In genomic region chrX:111100191-111100590, GRCh38 we compare ENCODE assay signal across 8 cellular contexts. TPM values are rescaled to one million over a fixed set of nuclear protein-coding genes. Genes with fewer than 3 reads are reported as not detected.
DNase-seq lines count a peak whose midpoint lies in the region; ATAC-seq, FAIRE-seq and TF ChIP-seq lines count a peak whose summit lies in the region.

No MANE protein-coding gene starts in this region.

- no peak overlapping the region for H3K9ac ChIP-seq in GM12878 (ENCODE audit: control insufficient read depth, insufficient read depth, low read length)

- 0% methylated on average over 5 of the region's 5 CpGs for WGBS in GM12878 (ENCODE audit: insufficient coverage, insufficient replicate concordance, low lambda C conversion rate, missing lambda C conversion rate)
- WGBS in sigmoid colon, 2 donors, result 13 to 23% methylated on average over 5 of the region's 5 CpGs

- POLR2A ChIA-PET in GM12878 (lab: Charles Lee), result no interaction called here

- peak; percentile 51 to 59 (median 55) for TF ChIP-seq CTCF in GM12878 (IDR thresholded peaks at IDR 0.05 in 2 of 3, conservative IDR thresholded peaks at IDR 0.05 in 1 of 3; ENCODE audit: control insufficient read depth in 2 of 3, extremely low read depth in 1 of 3, insufficient read depth in 1 of 3, low read depth in 3 of 3, low read length in 3 of 3)
- TF ChIP-seq CTCF in sigmoid colon (IDR thresholded peaks at IDR 0.05), result no peak

- RAD21 ChIA-PET in GM12878 (lab: Charles Lee; ENCODE audit: unreplicated experiment), result interaction anchor here (0.6 to 1.0 kb wide), 3 partner anchors 16 to 263 kb away, joined by 3 to 4 read pairs (median 3); no protein-coding TSS in a partner anchor

- H3K27ac ChIP-seq in GM12878 (ENCODE audit: control insufficient read depth, insufficient read depth) (no peak overlapping the region), sigmoid colon (no peak overlapping the region)

- in situ Hi-C loops in GM12878 (cut with MboI), result no loop called here

- SMC1A ChIA-PET in GM12878 (lab: Charles Lee; ENCODE audit: uncharacterized antibody, unreplicated experiment), result interaction anchor here (0.6 to 0.9 kb wide), 3 partner anchors 8 to 345 kb away, joined by 3 to 6 read pairs (median 3); no protein-coding TSS in a partner anchor

- no peak for TF ChIP-seq EP300 in GM12878 (IDR thresholded peaks at IDR 0.05; ENCODE audit: borderline replicate concordance in 1 of 2, control insufficient read depth in 1 of 2, low read depth in 2 of 2, low read length in 2 of 2)
- no peak for TF ChIP-seq EP300 in sigmoid colon (IDR thresholded peaks at IDR 0.05)

- no peak overlapping the region for H3K4me2 ChIP-seq in GM12878 (ENCODE audit: control insufficient read depth, insufficient read depth)

- CTCF ChIA-PET in GM12878 (lab: Yijun Ruan, JAX), result interaction anchor here (0.5 to 3.9 kb wide), 28 partner anchors 8 to 423 kb away, joined by 3 to 22 read pairs (median 4); no protein-coding TSS in a partner anchor

- H3K36me3 ChIP-seq in GM12878 (ENCODE audit: control insufficient read depth in 2 of 2, insufficient read depth in 2 of 2, low read length in 1 of 2) (no peaks in the 10 kb centered on the region), sigmoid colon (no peaks in the 10 kb centered on the region)

- H3K4me1 ChIP-seq in GM12878 (ENCODE audit: control insufficient read depth, insufficient read depth, low read length) (no peaks in the 10 kb centered on the region), sigmoid colon (peaks cover 0 to 21% (median 12%) of the 10 kb centered on the region in 4 donors)

- DNase-seq in CMK (ENCODE audit: low read depth) (peak; percentile 1), GM18507 (ENCODE audit: extremely low spot score, insufficient read length, low read depth) (peak; percentile 9), NCI-H526 treated with DMSO at 0.1 percent for 48 hours (lab: John Stamatoyannopoulos, UW) (peak; percentile 18), GM12878 (ENCODE audit: low read depth, low spot score) (no peak), left lobe of liver (ENCODE audit: low spot score) (no peak), sigmoid colon (no peak)

- TF ChIP-seq POLR2A in GM12878 (IDR thresholded peaks at IDR 0.05; ENCODE audit: low read depth, low read length) (no peak), sigmoid colon (IDR thresholded peaks at IDR 0.05) (no peak)

- H3K9me3 ChIP-seq in GM12878 (replicated peaks; ENCODE audit: control insufficient read depth, insufficient read depth, low read length) (no peaks in the 10 kb centered on the region), sigmoid colon (no peaks in the 10 kb centered on the region)

- no peak overlapping the region for H3K4me3 ChIP-seq in GM12878
- no peak overlapping the region for H3K4me3 ChIP-seq in sigmoid colon

- no peaks in the 10 kb centered on the region for H3K79me2 ChIP-seq in GM12878 (ENCODE audit: control insufficient read depth, insufficient read depth, low read length)

- ATAC-seq in HG03095 (IDR thresholded peaks at IDR 0.05; ENCODE audit: unreplicated experiment), result peak; percentile 43
- peak; percentile 85 for ATAC-seq in GM12878
- peak; percentile 79 for ATAC-seq in left lobe of liver
- ATAC-seq in GM19324 (IDR thresholded peaks at IDR 0.05; ENCODE audit: low FRiP score, unreplicated experiment), result no peak

- H2AFZ ChIP-seq in GM12878 (ENCODE audit: control insufficient read depth, low read depth, low read length), result no peak overlapping the region

- intact Hi-C loops in GM12878 (cut with micrococcal nuclease; ENCODE audit: unreplicated experiment), result loop anchor here (5.0 kb wide), 1 partner anchor 108 kb away; no protein-coding TSS in a partner anchor
- intact Hi-C loops in sigmoid colon (cut with DNase I), result no loop called here

- H3K27me3 ChIP-seq in GM12878 (replicated peaks in 1 of 2; ENCODE audit: control insufficient read depth in 2 of 2, insufficient read depth in 2 of 2, low read length in 1 of 2) (peaks cover 0 to 3% of the 10 kb centered on the region in 2 experiments; a peak in 1 of 4 replicates), sigmoid colon (peaks cover 0 to 3% (median 0%) of the 10 kb centered on the region in 3 donors)

- BruUV-seq in GM12878 (replicated peaks; lab: Mats Ljungman, UMichigan), result no TSS peak

- peak; percentile 40 for TF ChIP-seq RAD21 in GM12878 (IDR thresholded peaks at IDR 0.05; ENCODE audit: insufficient read depth, low read depth, low read length)

- no peaks in the 10 kb centered on the region for H4K20me1 ChIP-seq in GM12878 (ENCODE audit: control insufficient read depth, insufficient read depth)

- no peak for FAIRE-seq in GM18507 (lab: Jason Lieb, UNC)
- no peak for FAIRE-seq in GM12878 (lab: Jason Lieb, UNC)

TF ChIP-seq in GM12878, 131 proteins besides CTCF, POLR2A, EP300 and RAD21:
- no peak for TF ChIP-seq SREBF1 (IDR thresholded peaks at IDR 0.05; ENCODE audit: low read length)
- no peak for TF ChIP-seq EED (IDR thresholded peaks at IDR 0.05; ENCODE audit: low read depth)

RNA-seq across cellular contexts. Expression of gene PAK3, which starts 4.2 kb away (rescaled TPM):
- total RNA-seq in GM12878 (2013; cell fraction: nucleolus; rRNA removed), result 0.98 and 1.9 TPM in 2 replicates
- under 0.01 TPM in 1 of 2 replicates, not detected in the other for total RNA-seq in GM12878 (2014; rRNA removed)
- total RNA-seq in GM12878 (2014; rRNA removed; fragmentation: Illumina TruSeq; extraction: Trizol), result 0.04 and 0.05 TPM in 2 replicates
- total RNA-seq in GM12878 (2021), result 0.10 and 0.29 TPM in 2 replicates
- not detected for polyA plus RNA-seq in GM12878 (2011; ENCODE audit: low read depth)
- 0.04 TPM in 1 of 2 replicates, not detected in the other for polyA plus RNA-seq in GM12878 (2011; rRNA removed)
- polyA plus RNA-seq in GM12878 (2011; cell fraction: cytosol; rRNA removed), result under 0.01 and 0.01 TPM in 2 replicates
- 0.04 TPM in 1 of 2 replicates, not detected in the other for polyA plus RNA-seq in GM12878 (2011; cell fraction: nucleus; rRNA removed)
- polyA plus RNA-seq in GM12878 (2012), result not detected in 2 replicates
- 0.03 TPM in 1 of 2 replicates, not detected in the other for polyA plus RNA-seq in GM12878 (2014; fragmentation: Illumina TruSeq; extraction: Trizol)
- under 1 TPM in 1 of 2 experiments, not detected in 1; 0.02 TPM for polyA plus RNA-seq in GM12878 (2014; fragmentation: Nextera tagmentation; extraction: Ambion mirVana)
- polyA plus RNA-seq in GM12878 (2014; rRNA removed), result 0.01 TPM in 1 of 2 replicates, not detected in the other
- polyA plus RNA-seq in GM12878 (2016; fragmentation: Nextera tagmentation; extraction: Ambion mirVana), result not detected
- not detected in 2 replicates for polyA minus RNA-seq in GM12878 (2011; rRNA and poly(A)+ RNA removed)
- not detected in 2 replicates for polyA minus RNA-seq in GM12878 (2011; cell fraction: cytosol; rRNA and poly(A)+ RNA removed)
- polyA minus RNA-seq in GM12878 (2011; cell fraction: nucleus; rRNA and poly(A)+ RNA removed), result not detected in 2 replicates
- total RNA-seq in left lobe of liver, result 0.83 TPM
- total RNA-seq in sigmoid colon, result 1 to 10 TPM; 1.1 to 1.5 (median 1.4) TPM
- polyA plus RNA-seq in sigmoid colon, result under 1 TPM in 2 of 3 donors, not detected in 1; under 0.01 to 0.26 TPM

Comparison
In these comparisons a context has a peak if more than half of its experiments do, and no peak if none do; other contexts are left out.
1. DNase-seq: peak in CMK (single experiment), GM18507 (single experiment) and NCI-H526 treated with DMSO at 0.1 percent for 48 hours (single experiment); none in GM12878 (single experiment), left lobe of liver (single experiment) and sigmoid colon (single experiment).
2. CTCF ChIP-seq: peak in GM12878 (3 of 3); none in sigmoid colon (0 of 4).